ENCODE assay signal across 2 cellular contexts in the genomic region with DNA sequence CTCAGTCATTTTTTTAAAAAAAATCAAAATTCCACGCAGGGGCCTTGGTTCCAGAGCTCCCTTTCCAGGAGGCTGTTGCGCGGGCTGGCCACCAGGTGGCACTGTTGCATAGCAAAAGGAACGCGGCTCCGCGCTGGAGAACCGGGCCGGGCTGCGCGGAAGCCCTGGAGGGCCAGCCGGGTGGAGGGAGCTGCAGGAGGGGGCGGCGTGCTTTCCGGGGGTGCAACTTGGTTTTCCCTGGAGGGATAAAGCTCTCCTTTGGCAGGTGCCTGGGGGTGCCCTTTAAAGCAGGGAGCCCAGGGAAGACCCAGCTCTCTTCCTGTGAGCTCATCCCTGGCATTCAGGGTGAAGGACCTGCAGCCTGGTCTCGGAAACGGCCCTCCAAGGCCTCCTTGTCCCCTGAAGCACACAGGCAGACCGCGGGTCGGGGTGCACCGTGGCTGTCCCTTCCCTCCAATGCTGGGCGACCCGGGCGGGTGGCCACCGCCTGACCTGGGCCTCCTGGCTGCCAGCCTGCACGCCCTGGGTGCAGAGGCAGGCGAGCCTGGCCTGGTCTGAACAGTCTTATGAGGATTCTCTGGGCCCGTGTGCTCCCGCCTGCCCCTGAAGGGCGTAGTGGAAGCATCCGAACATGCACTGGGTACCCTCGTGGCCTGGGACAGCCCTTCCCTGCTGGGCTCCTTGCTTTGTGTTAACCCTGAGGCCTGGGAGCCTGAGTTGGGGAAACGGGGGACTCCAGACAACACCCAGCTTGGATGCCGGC.
TF ChIP-seq lines count a peak whose summit lies in the region.

No MANE protein-coding gene starts in this region.

TF ChIP-seq in HEK293T, 16 proteins besides CTCF, POLR2A, EP300 and RAD21:
- TF ChIP-seq CTBP1 (IDR thresholded peaks at IDR 0.05; ENCODE audit: borderline replicate concordance) (no peak), LEF1 (IDR thresholded peaks at IDR 0.05; ENCODE audit: borderline replicate concordance) (no peak), FOXK2 (IDR thresholded peaks at IDR 0.05) (no peak), ELF4 (IDR thresholded peaks at IDR 0.05) (no peak), HDGF (IDR thresholded peaks at IDR 0.05; ENCODE audit: borderline replicate concordance) (no peak), ARNT (IDR thresholded peaks at IDR 0.05) (no peak), L3MBTL2 (conservative IDR thresholded peaks at IDR 0.05) (no peak), BHLHE40 (IDR thresholded peaks at IDR 0.05; ENCODE audit: borderline replicate concordance) (no peak), TARDBP (IDR thresholded peaks at IDR 0.05) (no peak), NFRKB (IDR thresholded peaks at IDR 0.05) (no peak)

TF ChIP-seq in SK-N-SH, 30 proteins besides CTCF, POLR2A, EP300 and RAD21:
- no peak for TF ChIP-seq POLR2AphosphoS5 (IDR thresholded peaks at IDR 0.05; ENCODE audit: low read depth, low read length)
- no peak for TF ChIP-seq GABPA (IDR thresholded peaks at IDR 0.05; ENCODE audit: low read depth)
- peak; percentile 86 for TF ChIP-seq SMC3 (IDR thresholded peaks at IDR 0.05; ENCODE audit: low read depth, low read length)
